ENCODE assay signal across 1 cellular context in the genomic region with DNA sequence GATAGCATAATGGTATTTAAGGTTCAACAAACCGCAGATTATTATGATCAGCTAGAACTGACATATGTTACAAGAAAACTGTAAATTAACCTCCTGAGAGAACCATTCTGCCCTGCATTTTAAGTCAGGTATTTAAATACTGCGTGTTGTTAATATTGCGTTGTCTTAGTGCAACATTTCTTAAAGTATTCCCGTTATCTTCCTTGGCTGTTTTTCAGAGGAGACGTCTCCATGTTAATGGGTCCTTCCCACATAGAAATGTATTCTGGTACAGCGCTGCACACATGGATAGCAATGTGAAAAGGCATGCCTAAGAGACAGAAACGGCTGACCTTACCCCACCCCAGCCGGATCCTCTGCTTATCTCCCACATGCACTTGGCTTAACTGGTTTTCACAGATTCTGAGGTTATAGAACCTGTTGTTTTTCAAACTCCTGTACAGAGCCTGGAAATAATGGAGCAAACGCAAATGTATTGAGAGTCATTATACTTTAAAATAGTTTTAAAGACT.
TF ChIP-seq lines count a peak whose summit lies in the region.

No MANE protein-coding gene starts in this region.

TF ChIP-seq in K562, 482 proteins besides CTCF, POLR2A, EP300 and RAD21 (continued from another document and continues in another):
- TF ChIP-seq CGGBP1 (CRISPR knock-in tag; IDR thresholded peaks at IDR 0.05) (no peak), NFE2 (IDR thresholded peaks at IDR 0.05; ENCODE audit: low read depth) (peak; percentile 42; the same call in 1 of the 2 replicates), CBX5 (IDR thresholded peaks at IDR 0.05; ENCODE audit: borderline replicate concordance, low read depth) (no peak), CBX8 (IDR thresholded peaks at IDR 0.05; ENCODE audit: borderline replicate concordance, extremely low read depth, low read depth, low read length, poor library complexity, severe bottlenecking) (no peak), RCOR1 (IDR thresholded peaks at IDR 0.05; ENCODE audit: borderline replicate concordance in 1 of 2, low read depth in 2 of 2, low read length in 2 of 2) (peak; percentile 94 to 99), KLF1 (tag; IDR thresholded peaks at IDR 0.05) (no peak), KDM4B (IDR thresholded peaks at IDR 0.05; ENCODE audit: borderline replicate concordance in 2 of 2, low read depth in 1 of 2) (no peak), POU5F1 (IDR thresholded peaks at IDR 0.05; ENCODE audit: borderline replicate concordance, low read depth, low read length, partially characterized antibody) (no peak), ZNF175 (CRISPR knock-in tag; IDR thresholded peaks at IDR 0.05; ENCODE audit: low read depth) (no peak), THRAP3 (IDR thresholded peaks at IDR 0.05; ENCODE audit: borderline replicate concordance) (no peak; the same call in 1 of the 2 replicates), ZNF24 (IDR thresholded peaks at IDR 0.05) (no peak; the same call in 1 of the 2 replicates), ZSCAN32 (CRISPR knock-in tag; IDR thresholded peaks at IDR 0.05) (no peak), MAX (CRISPR knock-in tag; IDR thresholded peaks at IDR 0.05) (peak; percentile 65), CBX2 (IDR thresholded peaks at IDR 0.05; ENCODE audit: insufficient read depth, low read length, poor library complexity, severe bottlenecking) (no peak), NFIC (IDR thresholded peaks at IDR 0.05) (peak; percentile 91), TRIM24 (IDR thresholded peaks at IDR 0.05) (peak; percentile 94 to 97), MEF2A (IDR thresholded peaks at IDR 0.05; ENCODE audit: control insufficient read depth, low read depth, low read length) (peak; percentile 69; the same call in 1 of the 2 replicates), ZNF76 (CRISPR knock-in tag; IDR thresholded peaks at IDR 0.05; ENCODE audit: borderline replicate concordance) (no peak), MXD1 (CRISPR knock-in tag; IDR thresholded peaks at IDR 0.05; ENCODE audit: borderline replicate concordance, poor library complexity, severe bottlenecking) (no peak), ZNF668 (CRISPR knock-in tag; IDR thresholded peaks at IDR 0.05) (no peak), ZNF384 (IDR thresholded peaks at IDR 0.05; ENCODE audit: low read depth, low read length) (no peak), TOE1 (IDR thresholded peaks at IDR 0.05; ENCODE audit: borderline replicate concordance) (peak; percentile 57; the same call in 1 of the 2 replicates), TOE1 (CRISPR knock-in tag; IDR thresholded peaks at IDR 0.05; ENCODE audit: borderline replicate concordance, low read depth) (no peak), MEIS2 (IDR thresholded peaks at IDR 0.05; ENCODE audit: partially characterized antibody) (peak; percentile 94), TCF3 (CRISPR knock-in tag; IDR thresholded peaks at IDR 0.05) (peak; percentile 99), MCM7 (IDR thresholded peaks at IDR 0.05) (no peak), TARDBP (IDR thresholded peaks at IDR 0.05) (0 out of 2 replicates have a peak, but pooled peaks have one; percentile 45)
- TF ChIP-seq, protein P1, sequence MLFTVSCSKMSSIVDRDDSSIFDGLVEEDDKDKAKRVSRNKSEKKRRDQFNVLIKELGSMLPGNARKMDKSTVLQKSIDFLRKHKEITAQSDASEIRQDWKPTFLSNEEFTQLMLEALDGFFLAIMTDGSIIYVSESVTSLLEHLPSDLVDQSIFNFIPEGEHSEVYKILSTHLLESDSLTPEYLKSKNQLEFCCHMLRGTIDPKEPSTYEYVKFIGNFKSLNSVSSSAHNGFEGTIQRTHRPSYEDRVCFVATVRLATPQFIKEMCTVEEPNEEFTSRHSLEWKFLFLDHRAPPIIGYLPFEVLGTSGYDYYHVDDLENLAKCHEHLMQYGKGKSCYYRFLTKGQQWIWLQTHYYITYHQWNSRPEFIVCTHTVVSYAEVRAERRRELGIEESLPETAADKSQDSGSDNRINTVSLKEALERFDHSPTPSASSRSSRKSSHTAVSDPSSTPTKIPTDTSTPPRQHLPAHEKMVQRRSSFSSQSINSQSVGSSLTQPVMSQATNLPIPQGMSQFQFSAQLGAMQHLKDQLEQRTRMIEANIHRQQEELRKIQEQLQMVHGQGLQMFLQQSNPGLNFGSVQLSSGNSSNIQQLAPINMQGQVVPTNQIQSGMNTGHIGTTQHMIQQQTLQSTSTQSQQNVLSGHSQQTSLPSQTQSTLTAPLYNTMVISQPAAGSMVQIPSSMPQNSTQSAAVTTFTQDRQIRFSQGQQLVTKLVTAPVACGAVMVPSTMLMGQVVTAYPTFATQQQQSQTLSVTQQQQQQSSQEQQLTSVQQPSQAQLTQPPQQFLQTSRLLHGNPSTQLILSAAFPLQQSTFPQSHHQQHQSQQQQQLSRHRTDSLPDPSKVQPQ (CRISPR knock-in tag; IDR thresholded peaks at IDR 0.05; ENCODE audit: borderline replicate concordance), result peak; percentile 79; the same call in 1 of the 2 replicates
- TF ChIP-seq, protein P2, sequence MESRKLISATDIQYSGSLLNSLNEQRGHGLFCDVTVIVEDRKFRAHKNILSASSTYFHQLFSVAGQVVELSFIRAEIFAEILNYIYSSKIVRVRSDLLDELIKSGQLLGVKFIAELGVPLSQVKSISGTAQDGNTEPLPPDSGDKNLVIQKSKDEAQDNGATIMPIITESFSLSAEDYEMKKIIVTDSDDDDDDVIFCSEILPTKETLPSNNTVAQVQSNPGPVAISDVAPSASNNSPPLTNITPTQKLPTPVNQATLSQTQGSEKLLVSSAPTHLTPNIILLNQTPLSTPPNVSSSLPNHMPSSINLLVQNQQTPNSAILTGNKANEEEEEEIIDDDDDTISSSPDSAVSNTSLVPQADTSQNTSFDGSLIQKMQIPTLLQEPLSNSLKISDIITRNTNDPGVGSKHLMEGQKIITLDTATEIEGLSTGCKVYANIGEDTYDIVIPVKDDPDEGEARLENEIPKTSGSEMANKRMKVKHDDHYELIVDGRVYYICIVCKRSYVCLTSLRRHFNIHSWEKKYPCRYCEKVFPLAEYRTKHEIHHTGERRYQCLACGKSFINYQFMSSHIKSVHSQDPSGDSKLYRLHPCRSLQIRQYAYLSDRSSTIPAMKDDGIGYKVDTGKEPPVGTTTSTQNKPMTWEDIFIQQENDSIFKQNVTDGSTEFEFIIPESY (CRISPR knock-in tag; IDR thresholded peaks at IDR 0.05), result peak; percentile 21; the same call in 1 of the 2 replicates
- TF ChIP-seq, protein P3, sequence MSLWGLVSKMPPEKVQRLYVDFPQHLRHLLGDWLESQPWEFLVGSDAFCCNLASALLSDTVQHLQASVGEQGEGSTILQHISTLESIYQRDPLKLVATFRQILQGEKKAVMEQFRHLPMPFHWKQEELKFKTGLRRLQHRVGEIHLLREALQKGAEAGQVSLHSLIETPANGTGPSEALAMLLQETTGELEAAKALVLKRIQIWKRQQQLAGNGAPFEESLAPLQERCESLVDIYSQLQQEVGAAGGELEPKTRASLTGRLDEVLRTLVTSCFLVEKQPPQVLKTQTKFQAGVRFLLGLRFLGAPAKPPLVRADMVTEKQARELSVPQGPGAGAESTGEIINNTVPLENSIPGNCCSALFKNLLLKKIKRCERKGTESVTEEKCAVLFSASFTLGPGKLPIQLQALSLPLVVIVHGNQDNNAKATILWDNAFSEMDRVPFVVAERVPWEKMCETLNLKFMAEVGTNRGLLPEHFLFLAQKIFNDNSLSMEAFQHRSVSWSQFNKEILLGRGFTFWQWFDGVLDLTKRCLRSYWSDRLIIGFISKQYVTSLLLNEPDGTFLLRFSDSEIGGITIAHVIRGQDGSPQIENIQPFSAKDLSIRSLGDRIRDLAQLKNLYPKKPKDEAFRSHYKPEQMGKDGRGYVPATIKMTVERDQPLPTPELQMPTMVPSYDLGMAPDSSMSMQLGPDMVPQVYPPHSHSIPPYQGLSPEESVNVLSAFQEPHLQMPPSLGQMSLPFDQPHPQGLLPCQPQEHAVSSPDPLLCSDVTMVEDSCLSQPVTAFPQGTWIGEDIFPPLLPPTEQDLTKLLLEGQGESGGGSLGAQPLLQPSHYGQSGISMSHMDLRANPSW (CRISPR knock-in tag; IDR thresholded peaks at IDR 0.05), result peak; percentile 89; the same call in 1 of the 2 replicates
- TF ChIP-seq, protein P4, sequence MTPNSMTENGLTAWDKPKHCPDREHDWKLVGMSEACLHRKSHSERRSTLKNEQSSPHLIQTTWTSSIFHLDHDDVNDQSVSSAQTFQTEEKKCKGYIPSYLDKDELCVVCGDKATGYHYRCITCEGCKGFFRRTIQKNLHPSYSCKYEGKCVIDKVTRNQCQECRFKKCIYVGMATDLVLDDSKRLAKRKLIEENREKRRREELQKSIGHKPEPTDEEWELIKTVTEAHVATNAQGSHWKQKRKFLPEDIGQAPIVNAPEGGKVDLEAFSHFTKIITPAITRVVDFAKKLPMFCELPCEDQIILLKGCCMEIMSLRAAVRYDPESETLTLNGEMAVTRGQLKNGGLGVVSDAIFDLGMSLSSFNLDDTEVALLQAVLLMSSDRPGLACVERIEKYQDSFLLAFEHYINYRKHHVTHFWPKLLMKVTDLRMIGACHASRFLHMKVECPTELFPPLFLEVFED (CRISPR knock-in tag; conservative IDR thresholded peaks at IDR 0.05), result peak; percentile 79; the same call in 1 of the 2 replicates
- TF ChIP-seq, protein P5, sequence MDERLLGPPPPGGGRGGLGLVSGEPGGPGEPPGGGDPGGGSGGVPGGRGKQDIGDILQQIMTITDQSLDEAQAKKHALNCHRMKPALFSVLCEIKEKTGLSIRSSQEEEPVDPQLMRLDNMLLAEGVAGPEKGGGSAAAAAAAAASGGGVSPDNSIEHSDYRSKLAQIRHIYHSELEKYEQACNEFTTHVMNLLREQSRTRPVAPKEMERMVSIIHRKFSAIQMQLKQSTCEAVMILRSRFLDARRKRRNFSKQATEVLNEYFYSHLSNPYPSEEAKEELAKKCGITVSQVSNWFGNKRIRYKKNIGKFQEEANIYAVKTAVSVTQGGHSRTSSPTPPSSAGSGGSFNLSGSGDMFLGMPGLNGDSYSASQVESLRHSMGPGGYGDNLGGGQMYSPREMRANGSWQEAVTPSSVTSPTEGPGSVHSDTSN (CRISPR knock-in tag; IDR thresholded peaks at IDR 0.05; ENCODE audit: low read depth), result no peak
- TF ChIP-seq, protein P5 (tag; conservative IDR thresholded peaks at IDR 0.05; ENCODE audit: low read depth), result peak; percentile 75
- TF ChIP-seq, protein P6, sequence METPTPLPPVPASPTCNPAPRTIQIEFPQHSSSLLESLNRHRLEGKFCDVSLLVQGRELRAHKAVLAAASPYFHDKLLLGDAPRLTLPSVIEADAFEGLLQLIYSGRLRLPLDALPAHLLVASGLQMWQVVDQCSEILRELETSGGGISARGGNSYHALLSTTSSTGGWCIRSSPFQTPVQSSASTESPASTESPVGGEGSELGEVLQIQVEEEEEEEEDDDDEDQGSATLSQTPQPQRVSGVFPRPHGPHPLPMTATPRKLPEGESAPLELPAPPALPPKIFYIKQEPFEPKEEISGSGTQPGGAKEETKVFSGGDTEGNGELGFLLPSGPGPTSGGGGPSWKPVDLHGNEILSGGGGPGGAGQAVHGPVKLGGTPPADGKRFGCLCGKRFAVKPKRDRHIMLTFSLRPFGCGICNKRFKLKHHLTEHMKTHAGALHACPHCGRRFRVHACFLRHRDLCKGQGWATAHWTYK (CRISPR knock-in tag; IDR thresholded peaks at IDR 0.05), result no peak
- TF ChIP-seq, protein P7, sequence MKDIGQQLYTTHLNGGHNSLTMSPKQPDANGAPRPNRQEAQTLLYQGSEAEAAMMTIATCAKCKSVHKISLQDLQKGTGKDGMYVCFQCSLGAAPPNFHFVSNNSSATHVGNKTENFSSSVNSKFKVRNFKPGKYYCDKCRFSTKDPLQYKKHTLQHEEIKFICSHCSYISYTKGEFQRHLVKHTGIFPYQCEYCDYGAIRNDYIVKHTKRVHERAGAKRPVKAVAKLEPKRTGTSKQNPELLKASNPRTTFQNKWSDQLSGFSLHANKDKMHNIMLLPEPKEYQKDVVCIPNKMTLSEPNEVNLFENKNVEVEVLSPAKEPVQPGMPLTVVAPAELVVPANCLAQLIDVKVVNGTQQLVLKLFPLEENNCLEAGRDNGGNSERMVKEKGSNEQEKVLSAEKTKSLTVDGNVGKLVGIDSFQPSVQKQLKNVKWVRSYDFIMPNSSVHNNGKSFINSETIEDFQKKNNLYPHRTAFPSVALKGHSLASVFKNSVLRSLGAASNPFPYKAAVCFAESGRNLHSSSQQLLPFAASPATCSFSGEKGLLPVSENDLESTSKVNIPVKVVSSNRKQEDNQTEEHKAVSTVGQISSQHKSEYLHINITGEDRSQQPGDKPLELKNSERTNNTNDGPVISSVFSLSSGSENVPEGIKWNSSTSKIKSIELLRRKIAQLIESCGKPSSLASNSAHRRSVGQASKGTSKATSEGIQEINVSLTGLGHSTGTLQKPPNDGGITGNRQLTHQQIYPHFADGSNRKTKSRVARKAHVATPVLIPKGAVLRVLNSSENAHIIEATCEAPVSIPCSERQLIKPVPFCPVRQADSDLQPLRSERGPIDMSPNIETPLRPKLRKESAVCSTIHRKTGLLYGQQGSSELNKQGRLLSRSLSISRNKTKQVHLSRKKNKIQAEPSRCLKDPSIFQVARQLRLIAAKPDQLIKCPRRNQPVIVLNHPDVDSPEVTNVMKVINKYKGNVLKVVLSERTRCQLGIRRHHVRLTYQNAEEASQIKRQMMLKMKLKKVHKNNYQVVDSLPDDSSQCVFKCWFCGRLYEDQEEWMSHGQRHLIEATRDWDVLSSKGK (CRISPR knock-in tag; IDR thresholded peaks at IDR 0.05), result no peak
- TF ChIP-seq, protein P8, sequence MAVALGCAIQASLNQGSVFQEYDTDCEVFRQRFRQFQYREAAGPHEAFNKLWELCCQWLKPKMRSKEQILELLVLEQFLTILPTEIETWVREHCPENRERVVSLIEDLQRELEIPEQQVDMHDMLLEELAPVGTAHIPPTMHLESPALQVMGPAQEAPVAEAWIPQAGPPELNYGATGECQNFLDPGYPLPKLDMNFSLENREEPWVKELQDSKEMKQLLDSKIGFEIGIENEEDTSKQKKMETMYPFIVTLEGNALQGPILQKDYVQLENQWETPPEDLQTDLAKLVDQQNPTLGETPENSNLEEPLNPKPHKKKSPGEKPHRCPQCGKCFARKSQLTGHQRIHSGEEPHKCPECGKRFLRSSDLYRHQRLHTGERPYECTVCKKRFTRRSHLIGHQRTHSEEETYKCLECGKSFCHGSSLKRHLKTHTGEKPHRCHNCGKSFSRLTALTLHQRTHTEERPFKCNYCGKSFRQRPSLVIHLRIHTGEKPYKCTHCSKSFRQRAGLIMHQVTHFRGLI (CRISPR knock-in tag; IDR thresholded peaks at IDR 0.05), result no peak
